23 cellular contexts compared by ENCODE assay signal in the genomic region with DNA sequence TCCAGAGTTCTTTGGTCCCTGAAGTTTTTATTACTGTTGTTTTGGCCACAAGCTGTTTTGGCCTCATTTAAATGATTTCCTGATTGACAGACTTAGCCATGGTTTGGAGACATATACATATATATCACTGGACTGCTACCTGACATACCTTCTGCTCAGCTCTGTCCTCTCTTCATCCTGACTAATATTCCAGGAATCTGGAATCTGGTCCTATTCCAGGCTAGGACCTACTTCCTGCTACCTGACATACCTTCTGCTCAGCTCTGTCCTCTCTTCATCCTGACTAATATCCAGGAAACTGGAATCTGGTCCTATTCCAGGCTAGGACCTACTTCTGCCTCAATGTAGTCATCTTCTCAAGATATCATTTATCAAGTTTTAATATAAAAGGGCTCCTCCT.
"Had no signal": no experiment of that assay in that cellular context is flagged by ENCODE, and none has a peak within 500 bp of the region (broad histone marks: within the 10 kb centered on the region; RNA-seq: fewer than 3 reads in every experiment).

No MANE protein-coding gene starts in this region.

- H3K9me3 Mint-ChIP-seq: mesothelial cell of epicardium; stimulated activated naive CD8-positive, alpha-beta T cell treated with anti-CD3 and anti-CD28 coated beads, Interleukin-15, Interleukin-2, amounts not matched to agents 100 ng/mL and 50 ng/mL, for 24 hours had no signal

- H3K27me3 Mint-ChIP-seq: naive B cell; natural killer cell treated with Interleukin-12 subunit alpha and Interleukin-12 subunit beta and Interleukin-15 and Interleukin-18, amount 100 ng/mL, for 72 hours; progenitor cell of endocrine pancreas; stimulated activated naive CD8-positive, alpha-beta T cell treated with anti-CD3 and anti-CD28 coated beads, Interleukin-15, Interleukin-2, amounts not matched to agents 100 ng/mL and 50 ng/mL, for 24 hours had no signal

- H3K27me3 ChIP-seq: ovary, right atrium auricular region, right lobe of liver, suprapubic skin, tibial artery, upper lobe of right lung, uterus had no signal

- H3K36me3 ChIP-seq: left ventricle myocardium inferior, ovary, right atrium auricular region, right lobe of liver, suprapubic skin, thoracic aorta, tibial artery, upper lobe of right lung, uterus had no signal

- ATAC-seq: natural killer cell treated with Interleukin-12 subunit alpha and Interleukin-12 subunit beta and Interleukin-15 and Interleukin-18, amount 100 ng/mL, for 72 hours; right lobe of liver; upper lobe of right lung had no signal

- H3K4me3 Mint-ChIP-seq: mesothelial cell of epicardium; naive B cell; natural killer cell treated with Interleukin-12 subunit alpha and Interleukin-12 subunit beta and Interleukin-15 and Interleukin-18, amount 100 ng/mL, for 72 hours; stimulated activated naive CD8-positive, alpha-beta T cell treated with anti-CD3 and anti-CD28 coated beads, Interleukin-15, Interleukin-2, amounts not matched to agents 100 ng/mL and 50 ng/mL, for 24 hours had no signal

- H3K27ac Mint-ChIP-seq: mesothelial cell of epicardium; naive B cell; natural killer cell treated with Interleukin-12 subunit alpha and Interleukin-12 subunit beta and Interleukin-15 and Interleukin-18, amount 100 ng/mL, for 72 hours; progenitor cell of endocrine pancreas; stimulated activated naive CD8-positive, alpha-beta T cell treated with anti-CD3 and anti-CD28 coated beads, Interleukin-15, Interleukin-2, amounts not matched to agents 100 ng/mL and 50 ng/mL, for 24 hours had no signal

- H3K9me3 ChIP-seq: right atrium auricular region, right lobe of liver, suprapubic skin, thoracic aorta, tibial artery, upper lobe of right lung, uterus had no signal

- H3K27ac ChIP-seq: left ventricle myocardium inferior, ovary, right atrium auricular region, right lobe of liver, suprapubic skin, thoracic aorta, tibial artery, upper lobe of right lung, uterus had no signal

- FAIRE-seq: kidney had no signal

- H3K4me1 ChIP-seq: left ventricle myocardium inferior, right atrium auricular region, right lobe of liver, suprapubic skin, tibial artery, upper lobe of right lung, uterus had no signal

- H3K4me3 ChIP-seq: left ventricle myocardium inferior, lung, ovary, right atrium auricular region, right lobe of liver, smooth muscle cell, suprapubic skin, thoracic aorta, tibial artery, upper lobe of right lung, uterus had no signal

- H3K4me2 ChIP-seq: smooth muscle cell had no signal

- H3K4me1 Mint-ChIP-seq: mesothelial cell of epicardium, naive B cell had no signal

- H3K36me3 Mint-ChIP-seq: mesothelial cell of epicardium; naive B cell; natural killer cell treated with Interleukin-12 subunit alpha and Interleukin-12 subunit beta and Interleukin-15 and Interleukin-18, amount 100 ng/mL, for 72 hours had no signal

- DNase-seq: hippocampal formation; kidney; left ventricle myocardium inferior; mesendoderm; naive B cell; ovary; right lobe of liver; stimulated activated CD4-positive, alpha-beta T cell treated with anti-CD3 and anti-CD28 coated beads, Interleukin-1b, Interleukin-23, amount 100 ng/mL, for 48 hours; stimulated activated CD4-positive, alpha-beta T cell treated with anti-CD3 and anti-CD28 coated beads, Interleukin-2, amount 100 ng/mL, for 48 hours; stimulated activated CD4-positive, alpha-beta T cell treated with anti-CD3 and anti-CD28 coated beads, Interleukin-4, amount 100 ng/mL, for 4 hours; stimulated activated naive CD4-positive, alpha-beta T cell; tibial artery; upper lobe of right lung; uterus had no signal
